Comparison of ENCODE assay signal across 14 cellular contexts in the genomic region with DNA sequence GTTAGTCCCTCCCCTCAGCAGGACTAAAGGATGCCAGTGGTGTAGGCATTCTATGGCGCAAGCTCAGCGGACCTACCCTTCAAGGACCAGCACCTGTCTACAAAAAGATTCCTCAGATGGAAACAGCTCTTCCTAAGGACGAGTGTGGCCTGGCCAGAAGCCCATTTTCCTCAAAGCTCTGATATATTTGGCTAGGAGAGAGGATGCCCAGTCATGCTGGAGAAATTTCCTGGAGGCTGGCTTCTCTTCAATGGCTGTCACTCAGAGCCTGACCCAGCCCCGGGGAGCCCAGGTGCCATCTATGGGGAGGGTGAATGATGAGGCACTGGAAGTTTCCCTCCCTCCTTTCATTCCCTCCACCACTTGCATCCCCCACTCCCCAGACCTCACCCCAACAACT.
A peak's percentile ranks its signal among the peaks of the same experiment; 100 is the strongest.
DNase-seq lines count a peak whose midpoint lies in the region; ATAC-seq and TF ChIP-seq lines count a peak whose summit lies in the region.
"Had no signal": no experiment of that assay in that cellular context is flagged by ENCODE, and none has a peak within 500 bp of the region (broad histone marks: within the 10 kb centered on the region; RNA-seq: fewer than 3 reads in every experiment).

No MANE protein-coding gene starts in this region.

- ATAC-seq in thoracic aorta (ENCODE audit: insufficient number of reproducible peaks, low FRiP score, low read depth) = peak; percentile 34
- ATAC-seq: stimulated activated effector memory CD8-positive, alpha-beta T cell treated with anti-CD3 and anti-CD28 coated beads, Interleukin-12 subunit alpha, Interleukin-12 subunit beta, amount 100 ng/mL, for 72 hours; WTC11 had no signal

- H3K4me1 ChIP-seq in HEK293 (ENCODE audit: control insufficient read depth, insufficient read depth, low read length) (no peaks in the 10 kb centered on the region), thoracic aorta (ENCODE audit: control insufficient read depth in 1 of 2, low read depth in 2 of 2) (peaks cover 7 to 30% of the 10 kb centered on the region in 2 donors)

- no peak for TF ChIP-seq CTCF in HEK293 (tag by site-specific recombination; IDR thresholded peaks at IDR 0.05)
- no peak for TF ChIP-seq CTCF in astrocyte of the cerebellum (IDR thresholded peaks at IDR 0.05; ENCODE audit: low read depth, low read length, missing control alignments)
- TF ChIP-seq CTCF in thoracic aorta (IDR thresholded peaks at IDR 0.05) = no peak

- H3K36me3 ChIP-seq in HEK293 (ENCODE audit: control insufficient read depth in 2 of 2, insufficient read depth in 1 of 2, low read length in 2 of 2) = no peaks in the 10 kb centered on the region
- H3K36me3 ChIP-seq in thoracic aorta = no peaks in the 10 kb centered on the region

- intact Hi-C loops in cardiac septum (cut with DNase I) = no loop called here

- H3K4me3 ChIP-seq in HEK293 (ENCODE audit: low read depth, low read length) = no peak overlapping the region
- H3K4me3 ChIP-seq in astrocyte of the cerebellum (ENCODE audit: low read depth, low read length) = no peak overlapping the region
- H3K4me3 ChIP-seq in thoracic aorta = no peak overlapping the region

- POLR2A ChIA-PET in HEK293 (lab: Yijun Ruan, JAX) = no interaction called here

- DNase-seq in astrocyte of the cerebellum (ENCODE audit: low read depth) = peak; percentile 27
- peak; percentile 80 for DNase-seq in cardiac septum (ENCODE audit: low spot score)
- no peak for DNase-seq in thoracic aorta (ENCODE audit: low spot score)
- no peak for DNase-seq in inferior parietal cortex (ENCODE audit: extremely low spot score)
- no peak for DNase-seq in SKM-1 treated with dmso at 0.1 percent for 144 hours (lab: John Stamatoyannopoulos, UW; ENCODE audit: unreplicated experiment)
- no peak for DNase-seq in NCI-H2107 treated with DMSO at 0.1 percent for 48 hours (lab: John Stamatoyannopoulos, UW; ENCODE audit: unreplicated experiment)
- DNase-seq: CD4-positive, CD25-positive, alpha-beta regulatory T cell; islet precursor cell; NCI-H146; NCI-H69; stimulated activated CD4-positive, alpha-beta T cell treated with anti-CD3 and anti-CD28 coated beads, Interleukin-4, amount 100 ng/mL, for 1 hour had no signal

- H3K27ac ChIP-seq in HEK293 (ENCODE audit: extremely low read depth, low read depth, low read length) (no peak overlapping the region), thoracic aorta (no peak overlapping the region)

- CTCF ChIA-PET in HEK293 (lab: Yijun Ruan, JAX) = no interaction called here

- in situ Hi-C loops in astrocyte of the cerebellum (cut with HindIII; ENCODE audit: low sequenced_read_pairs) = no loop called here

- no peaks in the 10 kb centered on the region for H3K27me3 ChIP-seq in thoracic aorta (replicated peaks; ENCODE audit: insufficient read depth)

- H3K9me3 ChIP-seq in HEK293 (ENCODE audit: control insufficient read depth, insufficient read depth, low read depth, low read length) (no peaks in the 10 kb centered on the region), thoracic aorta (no peaks in the 10 kb centered on the region)

TF ChIP-seq in HEK293, 187 proteins besides CTCF, POLR2A, EP300 and RAD21:
- TF ChIP-seq GLI4 (tag by site-specific recombination; IDR thresholded peaks at IDR 0.05) (0 out of 2 replicates have a peak, but pooled peaks have one; percentile 64), ZNF768 (tag by site-specific recombination; IDR thresholded peaks at IDR 0.05) (no peak)

Comparison
In these comparisons a context has a peak if more than half of its experiments do, and no peak if none do; other contexts are left out.
1. DNase-seq: peak in astrocyte of the cerebellum (single experiment) and cardiac septum (single experiment); none in thoracic aorta (single experiment), inferior parietal cortex (single experiment), SKM-1 treated with dmso at 0.1 percent for 144 hours (single experiment) and NCI-H2107 treated with DMSO at 0.1 percent for 48 hours (single experiment).